ENCODE assay signal across 10 cellular contexts in genomic region chr16:30398660-30399434, GRCh38. TPM values are rescaled to one million over a fixed set of nuclear protein-coding genes. Genes with fewer than 3 reads are reported as not detected.
DNase-seq lines count a peak whose midpoint lies in the region; ATAC-seq, FAIRE-seq and TF ChIP-seq lines count a peak whose summit lies in the region.
"Had no signal": no experiment of that assay in that cellular context is flagged by ENCODE, and none has a peak within 500 bp of the region (broad histone marks: within the 10 kb centered on the region; RNA-seq: fewer than 3 reads in every experiment).

No MANE protein-coding gene starts in this region.

- 84% methylated on average over 23 of the region's 23 CpGs for WGBS in prostate gland

- DNase-seq in GM23338 (ENCODE audit: low spot score) (no peak), Panc1 (ENCODE audit: low read depth, low spot score) (no peak), endothelial cell of umbilical vein (ENCODE audit: low read depth, low spot score) (no peak), prostate gland (ENCODE audit: low spot score) (no peak), NCI-H187 (lab: John Stamatoyannopoulos, UW) (no peak)
- DNase-seq in stimulated activated CD8-positive, alpha-beta memory T cell treated with anti-CD3 and anti-CD28 coated beads, Interleukin-4, amount 100 ng/mL, for 48 hours = no peak
- DNase-seq in effector CD4-positive, alpha-beta T cell = no peak
- DNase-seq: left ventricle myocardium inferior had no signal

- H3K4me3 ChIP-seq in GM23338 = peak overlapping the region; percentile 59
- no peak overlapping the region for H3K4me3 ChIP-seq in Panc1 (ENCODE audit: low read depth in 2 of 2, low read length in 2 of 2)
- no peak overlapping the region for H3K4me3 ChIP-seq in endothelial cell of umbilical vein (replicated peaks in 1 of 3; ENCODE audit: insufficient read depth in 1 of 3, low read depth in 1 of 3, low read length in 3 of 3)
- no peak overlapping the region for H3K4me3 ChIP-seq in prostate gland

- peaks cover 35% of the 10 kb centered on the region for H3K36me3 Mint-ChIP-seq in GM23338 (ENCODE audit: low read depth)

- peaks cover 37% of the 10 kb centered on the region for H3K4me1 Mint-ChIP-seq in GM23338

- no peaks in the 10 kb centered on the region for H3K9me1 ChIP-seq in endothelial cell of umbilical vein (replicated peaks; ENCODE audit: control insufficient read depth, extremely low read depth, insufficient read depth, low read length)

- H3K79me2 ChIP-seq in GM23338 (replicated peaks; ENCODE audit: insufficient read depth) = peaks cover 20% of the 10 kb centered on the region
- peaks cover 9% of the 10 kb centered on the region for H3K79me2 ChIP-seq in endothelial cell of umbilical vein (ENCODE audit: control insufficient read depth, insufficient read depth, low read length)

- dilution Hi-C loops in endothelial cell of umbilical vein (cut with MboI; ENCODE audit: extremely low pct_ligation_motif_present, low sequenced_read_pairs) = no loop called here

- H2AFZ ChIP-seq in GM23338 = no peak overlapping the region
- no peak overlapping the region for H2AFZ ChIP-seq in endothelial cell of umbilical vein (ENCODE audit: low read depth, low read length)

- H3K27ac Mint-ChIP-seq in GM23338 = no peak overlapping the region

- no peaks in the 10 kb centered on the region for H3K9me3 ChIP-seq in Panc1 (ENCODE audit: control insufficient read depth, insufficient read depth, low read depth, low read length)
- no peaks in the 10 kb centered on the region for H3K9me3 ChIP-seq in endothelial cell of umbilical vein (replicated peaks; ENCODE audit: control insufficient read depth, insufficient read depth, low read length)
- H3K9me3 ChIP-seq in prostate gland = no peaks in the 10 kb centered on the region
- H3K9me3 ChIP-seq: left ventricle myocardium inferior had no signal

- H3K27ac ChIP-seq in GM23338 (ENCODE audit: low read depth) (peak overlapping the region; percentile 90), Panc1 (ENCODE audit: low read length) (peak overlapping the region; percentile 91), endothelial cell of umbilical vein (ENCODE audit: insufficient read depth, low read depth, low read length) (peak overlapping the region; percentile 89), prostate gland (peak overlapping the region; percentile 82)

- peak overlapping the region; percentile 87 for H3K4me2 ChIP-seq in GM23338
- H3K4me2 ChIP-seq in endothelial cell of umbilical vein (ENCODE audit: insufficient read depth, low read length) = no peak overlapping the region

- CTCF ChIA-PET in Panc1 (lab: Charles Lee) = no interaction called here
- CTCF ChIA-PET in endothelial cell of umbilical vein (lab: Charles Lee) = interaction anchor here (1.0 to 2.1 kb wide), 4 partner anchors 11 to 31 kb away, joined by 4 to 12 read pairs (median 6); partner anchors contain the start of genes DCTPP1 and TBC1D10B

- H4K20me1 ChIP-seq in GM23338 (replicated peaks; ENCODE audit: insufficient read depth) (peaks cover 15% of the 10 kb centered on the region; the same call in 1 of the 2 replicates), endothelial cell of umbilical vein (replicated peaks; ENCODE audit: control insufficient read depth, extremely low read depth, insufficient read depth, low read length) (no peaks in the 10 kb centered on the region)

- peaks cover 30% of the 10 kb centered on the region for H3K4me1 ChIP-seq in GM23338 (ENCODE audit: insufficient read depth)
- peaks cover 19% of the 10 kb centered on the region for H3K4me1 ChIP-seq in Panc1 (ENCODE audit: control insufficient read depth, insufficient read depth, low read length)
- peaks cover 21% of the 10 kb centered on the region for H3K4me1 ChIP-seq in endothelial cell of umbilical vein (ENCODE audit: control insufficient read depth, extremely low read depth, insufficient read depth, low read length)
- peaks cover 8% of the 10 kb centered on the region for H3K4me1 ChIP-seq in prostate gland (replicated peaks)

- H3K36me3 ChIP-seq in GM23338 (ENCODE audit: insufficient read depth) (peaks cover 9% of the 10 kb centered on the region; the same call in 1 of the 2 replicates), Panc1 (ENCODE audit: control insufficient read depth, insufficient read depth, low read length) (no peaks in the 10 kb centered on the region), endothelial cell of umbilical vein (ENCODE audit: control insufficient read depth in 2 of 2, extremely low read depth in 1 of 2, insufficient read depth in 2 of 2, low read length in 2 of 2) (peaks cover 0 to 19% of the 10 kb centered on the region in 2 experiments), prostate gland (no peaks in the 10 kb centered on the region)

- H3K4me3 Mint-ChIP-seq in GM23338 = peak overlapping the region; percentile 40; the same call in 2 of the 3 replicates

- POLR2A ChIA-PET in Panc1 (lab: Charles Lee) (no interaction called here), endothelial cell of umbilical vein (lab: Charles Lee) (no interaction called here)

- no peak for TF ChIP-seq POLR2A in endothelial cell of umbilical vein (IDR thresholded peaks at IDR 0.05; ENCODE audit: low read depth, low read length)
- no peak for TF ChIP-seq POLR2A in prostate gland (IDR thresholded peaks at IDR 0.05)

- BruUV-seq in Panc1 (replicated peaks; lab: Mats Ljungman, UMichigan) (no TSS peak), endothelial cell of umbilical vein (replicated peaks; lab: Mats Ljungman, UMichigan) (no TSS peak)

- no peak for FAIRE-seq in endothelial cell of umbilical vein (lab: Jason Lieb, UNC)
- FAIRE-seq: bronchial epithelial cell had no signal

- no peak overlapping the region for H3K9ac ChIP-seq in endothelial cell of umbilical vein (replicated peaks; ENCODE audit: extremely low read depth, insufficient read depth, low read length)

- peaks cover 19% of the 10 kb centered on the region for H3K27me3 Mint-ChIP-seq in GM23338 (ENCODE audit: insufficient read depth, low read depth, poor library complexity)

- peaks cover 56% of the 10 kb centered on the region for H3F3A ChIP-seq in GM23338 (replicated peaks; ENCODE audit: low read depth)

- in situ Hi-C loops in Panc1 (cut with HindIII; ENCODE audit: low pct_unique_long_range_greater_than_20kb, low sequenced_read_pairs) = no loop called here

- no peaks in the 10 kb centered on the region for H3K9me3 Mint-ChIP-seq in GM23338

- ATAC-seq in GM23338 = no peak
- ATAC-seq in Panc1 = no peak

- intact Hi-C loops in Panc1 (cut with micrococcal nuclease; ENCODE audit: unreplicated experiment) = no loop called here
- intact Hi-C loops in endothelial cell of umbilical vein (cut with micrococcal nuclease) = no loop called here
- intact Hi-C loops in prostate gland (cut with DNase I) = no loop called here

- H3K27me3 ChIP-seq in GM23338 (ENCODE audit: insufficient read depth) (no peaks in the 10 kb centered on the region), Panc1 (ENCODE audit: control insufficient read depth, insufficient read depth, low read length) (no peaks in the 10 kb centered on the region), endothelial cell of umbilical vein (ENCODE audit: control insufficient read depth in 2 of 2, insufficient read depth in 2 of 2, low read length in 2 of 2) (no peaks in the 10 kb centered on the region), prostate gland (replicated peaks; ENCODE audit: insufficient read depth) (no peaks in the 10 kb centered on the region)

- H3K9me2 ChIP-seq in GM23338 (ENCODE audit: insufficient read depth) = no peaks in the 10 kb centered on the region

- TF ChIP-seq CTCF in GM23338 (conservative IDR thresholded peaks at IDR 0.05; ENCODE audit: low read depth in 2 of 2) (no peak), Panc1 (IDR thresholded peaks at IDR 0.05) (no peak), endothelial cell of umbilical vein (IDR thresholded peaks at IDR 0.05; ENCODE audit: extremely low read depth in 1 of 2, insufficient read depth in 1 of 2, low read depth in 1 of 2, low read length in 2 of 2) (no peak), prostate gland (IDR thresholded peaks at IDR 0.05) (no peak)

RNA-seq across cellular contexts. Expression of gene ZNF48, which starts 3.6 kb away (rescaled TPM):
- 37.9 and 44.3 TPM in 2 replicates for total RNA-seq in GM23338 (2014; rRNA removed; shearing (Covaris generic))
- polyA plus RNA-seq in GM23338 (2016; fragmentation: Nextera tagmentation; extraction: Ambion mirVana) (4.8 and 6.2 TPM in 2 replicates), endothelial cell of umbilical vein (16.1 TPM in 2 replicates)
- total RNA-seq in Panc1 (2021; ENCODE audit: unreplicated experiment) (16.6 TPM), endothelial cell of umbilical vein (15.1 and 15.3 TPM in 2 replicates), prostate gland (10 to 100 TPM; 11.9 to 12.2 TPM)
- 17.6 TPM for polyA plus RNA-seq in Panc1 (2012; ENCODE audit: insufficient read length)
- polyA plus RNA-seq in endothelial cell of umbilical vein (2011; cell fraction: cytosol; rRNA removed) = 9.7 and 11.3 TPM in 2 replicates
- polyA plus RNA-seq in endothelial cell of umbilical vein (2011; cell fraction: nucleus; rRNA removed) = 11.7 and 11.8 TPM in 2 replicates
- polyA plus RNA-seq in endothelial cell of umbilical vein (2012) = 9.6 and 13.4 TPM in 2 replicates
- 12.2 and 17.4 TPM in 2 replicates for polyA minus RNA-seq in endothelial cell of umbilical vein
- 6.8 TPM for polyA minus RNA-seq in endothelial cell of umbilical vein (2011; cell fraction: cytosol; rRNA and poly(A)+ RNA removed)
- 6.3 and 11.1 TPM in 2 replicates for polyA minus RNA-seq in endothelial cell of umbilical vein (2011; cell fraction: nucleus; rRNA and poly(A)+ RNA removed)

RNA-seq across cellular contexts. Expression of gene ZNF771, which starts 8.6 kb away (rescaled TPM):
- total RNA-seq in GM23338 (2014; rRNA removed; shearing (Covaris generic)) = 12.0 and 16.1 TPM in 2 replicates
- polyA plus RNA-seq in GM23338 (2016; fragmentation: Nextera tagmentation; extraction: Ambion mirVana) (10.8 and 12.7 TPM in 2 replicates), endothelial cell of umbilical vein (16.8 and 28.8 TPM in 2 replicates)
- total RNA-seq in Panc1 (2021; ENCODE audit: unreplicated experiment) (14.4 TPM), endothelial cell of umbilical vein (10.3 and 11.7 TPM in 2 replicates), prostate gland (10 to 100 TPM; 32.3 to 36.3 TPM)
- 20.9 TPM for polyA plus RNA-seq in Panc1 (2012; ENCODE audit: insufficient read length)
- polyA plus RNA-seq in endothelial cell of umbilical vein (2011; cell fraction: cytosol; rRNA removed) = 7.2 and 10.9 TPM in 2 replicates
- polyA plus RNA-seq in endothelial cell of umbilical vein (2011; cell fraction: nucleus; rRNA removed) = 7.1 and 7.6 TPM in 2 replicates
- polyA plus RNA-seq in endothelial cell of umbilical vein (2012) = 4.7 and 6.1 TPM in 2 replicates
- 5.5 and 8.9 TPM in 2 replicates for polyA minus RNA-seq in endothelial cell of umbilical vein
- polyA minus RNA-seq in endothelial cell of umbilical vein (2011; cell fraction: cytosol; rRNA and poly(A)+ RNA removed) = 3.2 TPM
- polyA minus RNA-seq in endothelial cell of umbilical vein (2011; cell fraction: nucleus; rRNA and poly(A)+ RNA removed) = 4.7 and 5.0 TPM in 2 replicates

RNA-seq across cellular contexts. Expression of gene SEPTIN1, which starts 16.5 kb away (rescaled TPM):
- 0.21 and 0.35 TPM in 2 replicates for total RNA-seq in GM23338 (2014; rRNA removed; shearing (Covaris generic))
- polyA plus RNA-seq in GM23338 (2016; fragmentation: Nextera tagmentation; extraction: Ambion mirVana) = 3.3 and 3.9 TPM in 2 replicates
- 1.7 TPM for total RNA-seq in Panc1 (2021; ENCODE audit: unreplicated experiment)
- polyA plus RNA-seq in Panc1 (2012; ENCODE audit: insufficient read length) = 1.8 TPM
- total RNA-seq in endothelial cell of umbilical vein = 0.75 and 1.2 TPM in 2 replicates
- 0.06 and 0.07 TPM in 2 replicates for polyA plus RNA-seq in endothelial cell of umbilical vein
- polyA plus RNA-seq in endothelial cell of umbilical vein (2011; cell fraction: cytosol; rRNA removed) = 0.08 and 0.12 TPM in 2 replicates
- 0.24 and 0.64 TPM in 2 replicates for polyA plus RNA-seq in endothelial cell of umbilical vein (2011; cell fraction: nucleus; rRNA removed)
- 0.50 and 0.55 TPM in 2 replicates for polyA plus RNA-seq in endothelial cell of umbilical vein (2012)
- polyA minus RNA-seq in endothelial cell of umbilical vein = 0.19 and 0.39 TPM in 2 replicates
- polyA minus RNA-seq in endothelial cell of umbilical vein (2011; cell fraction: cytosol; rRNA and poly(A)+ RNA removed) = not detected
- polyA minus RNA-seq in endothelial cell of umbilical vein (2011; cell fraction: nucleus; rRNA and poly(A)+ RNA removed) = 0.77 TPM in 1 of 2 replicates, not detected in the other
- total RNA-seq in prostate gland = 1 to 10 TPM; 3.0 to 4.2 TPM
- total RNA-seq: GM23248 had no signal

RNA-seq across cellular contexts. Expression of gene MYL11, which starts 24.2 kb away (rescaled TPM):
- not detected in 2 replicates for total RNA-seq in GM23338 (2014; rRNA removed; shearing (Covaris generic))
- 3.5 and 7.3 TPM in 2 replicates for polyA plus RNA-seq in GM23338 (2016; fragmentation: Nextera tagmentation; extraction: Ambion mirVana)
- total RNA-seq in Panc1 (2021; ENCODE audit: unreplicated experiment) = not detected
- 1.2 TPM for polyA plus RNA-seq in Panc1 (2012; ENCODE audit: insufficient read length)
- total RNA-seq in endothelial cell of umbilical vein = 1.3 TPM in 1 of 2 replicates, not detected in the other
- not detected in 2 replicates for polyA plus RNA-seq in endothelial cell of umbilical vein
- polyA plus RNA-seq in endothelial cell of umbilical vein (2011; cell fraction: cytosol; rRNA removed) = not detected in 2 replicates
- not detected in 2 replicates for polyA plus RNA-seq in endothelial cell of umbilical vein (2011; cell fraction: nucleus; rRNA removed)
- polyA plus RNA-seq in endothelial cell of umbilical vein (2012) = not detected in 2 replicates
- not detected in 2 replicates for polyA minus RNA-seq in endothelial cell of umbilical vein
- polyA minus RNA-seq in endothelial cell of umbilical vein (2011; cell fraction: cytosol; rRNA and poly(A)+ RNA removed) = not detected
- polyA minus RNA-seq in endothelial cell of umbilical vein (2011; cell fraction: nucleus; rRNA and poly(A)+ RNA removed) = not detected in 2 replicates
- 10 to 100 TPM in 1 of 2 donors, 1 to 10 TPM in 1; 3.5 to 23.5 TPM for total RNA-seq in prostate gland
- total RNA-seq: bronchial epithelial cell, GM23248, left ventricle myocardium inferior had no signal

RNA-seq across cellular contexts. Expression of gene TBC1D10B, which starts 28.6 kb away (rescaled TPM):
- total RNA-seq in GM23338 (2014; rRNA removed; shearing (Covaris generic)) = 19.6 and 30.8 TPM in 2 replicates
- polyA plus RNA-seq in GM23338 (2016; fragmentation: Nextera tagmentation; extraction: Ambion mirVana) (13.3 TPM in 2 replicates), endothelial cell of umbilical vein (37.0 and 37.1 TPM in 2 replicates)
- total RNA-seq in Panc1 (2021; ENCODE audit: unreplicated experiment) (52.6 TPM), endothelial cell of umbilical vein (57.4 and 63.0 TPM in 2 replicates), prostate gland (10 to 100 TPM; 40.3 to 59.4 TPM)
- 41.9 TPM for polyA plus RNA-seq in Panc1 (2012; ENCODE audit: insufficient read length)
- polyA plus RNA-seq in endothelial cell of umbilical vein (2011; cell fraction: cytosol; rRNA removed) = 20.6 and 29.2 TPM in 2 replicates
- 37.8 and 42.1 TPM in 2 replicates for polyA plus RNA-seq in endothelial cell of umbilical vein (2011; cell fraction: nucleus; rRNA removed)
- polyA plus RNA-seq in endothelial cell of umbilical vein (2012) = 34.0 and 36.5 TPM in 2 replicates
- polyA minus RNA-seq in endothelial cell of umbilical vein = 29.9 and 35.0 TPM in 2 replicates
- polyA minus RNA-seq in endothelial cell of umbilical vein (2011; cell fraction: cytosol; rRNA and poly(A)+ RNA removed) = 23.9 TPM
- polyA minus RNA-seq in endothelial cell of umbilical vein (2011; cell fraction: nucleus; rRNA and poly(A)+ RNA removed) = 17.0 and 20.7 TPM in 2 replicates
